ENCODE assay signal across 21 cellular contexts in genomic region chr10:9605231-9605630, GRCh38.
"Had no signal": no experiment of that assay in that cellular context is flagged by ENCODE, and none has a peak within 500 bp of the region (broad histone marks: within the 10 kb centered on the region; RNA-seq: fewer than 3 reads in every experiment).

No MANE protein-coding gene starts in this region.

- H3K36me3 ChIP-seq: cardiac muscle cell, gastrocnemius medialis, stomach, suprapubic skin, tibial nerve had no signal

- H3K4me3 ChIP-seq: cardiac muscle cell, gastrocnemius medialis, stomach, suprapubic skin, tibial nerve had no signal

- H3K9me3 ChIP-seq: gastrocnemius medialis, stomach, suprapubic skin, tibial nerve had no signal

- H3K4me1 ChIP-seq: gastrocnemius medialis, stomach, suprapubic skin, tibial nerve had no signal

- ATAC-seq: gastrocnemius medialis; left cardiac atrium; naive thymus-derived CD4-positive, alpha-beta T cell had no signal

- H3K27me3 ChIP-seq: cardiac muscle cell, gastrocnemius medialis, stomach, suprapubic skin, tibial nerve had no signal

- DNase-seq: activated CD4-positive, alpha-beta memory T cell treated with anti-CD3 and anti-CD28 coated beads for 36 hours; activated CD4-positive, alpha-beta T cell treated with anti-CD3 and anti-CD28 coated beads for 48 hours; activated naive CD4-positive, alpha-beta T cell treated with Interleukin-2 at 50 U/mL for 16 hours; activated naive CD8-positive, alpha-beta T cell treated with anti-CD3 and anti-CD28 coated beads for 36 hours; activated T-cell treated with anti-CD3 and anti-CD28 coated beads, Interleukin-2, amount 50 U/mL, for 48 hours; amniotic stem cell; dermis blood vessel endothelial cell; effector memory CD4-positive, alpha-beta T cell; gastrocnemius medialis; head of caudate nucleus; hypothalamus; islet precursor cell; left cardiac atrium; mesenchymal stem cell; naive thymus-derived CD4-positive, alpha-beta T cell; stimulated activated CD4-positive, alpha-beta T cell treated with anti-CD3 and anti-CD28 coated beads, Interleukin-1b, Interleukin-23, amount 100 ng/mL, for 48 hours; stomach; T-helper 2 cell had no signal

- H3K27ac ChIP-seq: cardiac muscle cell, gastrocnemius medialis, stomach, suprapubic skin, tibial nerve had no signal
